34 cellular contexts compared by ENCODE assay signal in the genomic region with DNA sequence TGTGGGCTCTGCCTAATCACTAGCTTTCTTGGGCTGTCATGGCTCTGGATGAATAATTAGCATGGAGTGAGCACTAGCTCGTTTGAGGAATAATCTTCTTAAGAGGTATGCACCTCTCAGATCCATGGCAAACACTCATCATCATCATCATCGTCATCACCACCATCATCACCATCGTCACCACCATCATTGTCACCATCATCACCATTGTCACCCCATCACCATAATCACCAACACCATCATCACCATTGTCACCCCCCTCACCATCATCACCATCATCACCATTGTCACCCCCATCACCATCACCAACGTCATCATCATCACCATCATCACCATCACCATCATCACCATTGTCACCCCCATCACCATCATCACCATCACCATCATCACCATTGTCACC.
"Had no signal": no experiment of that assay in that cellular context is flagged by ENCODE, and none has a peak within 500 bp of the region (broad histone marks: within the 10 kb centered on the region; RNA-seq: fewer than 3 reads in every experiment).

No MANE protein-coding gene starts in this region.

- H3K36me3 ChIP-seq: adrenal gland, cardiac muscle cell, colonic mucosa, esophagus squamous epithelium, WERI-Rb-1 had no signal

- FAIRE-seq: endometrium, endothelial cell of umbilical vein had no signal

- H3K4me3 Mint-ChIP-seq: activated B cell treated with CpG ODN at 0.5 μM for 24 hours; activated CD8-positive, alpha-beta T cell treated with anti-CD3 and anti-CD28 coated beads for 36 hours; activated naive CD4-positive, alpha-beta T cell treated with anti-CD3 and anti-CD28 coated beads, Interleukin-2, amount 50 U/mL, for 24 hours; activated naive CD8-positive, alpha-beta T cell treated with anti-CD3 and anti-CD28 coated beads for 36 hours; activated naive CD8-positive, alpha-beta T cell treated with anti-CD3 and anti-CD28 coated beads, Interleukin-2, amount 50 U/mL, for 24 hours; activated T-cell treated with anti-CD3 and anti-CD28 coated beads, Interleukin-2, amount 50 U/mL, for 4 hours; activated T-helper 17 cell treated with anti-CD3 and anti-CD28 coated beads, Interleukin-2, amount 50 U/mL, for 72 hours; T-helper 17 cell; T-helper 2 cell treated with Interferon-gamma antibody and Interleukin-4, amounts not matched to agents 5 μg/mL and 100 μg/mL, for 36 hours had no signal

- H3K27me3 Mint-ChIP-seq: activated CD8-positive, alpha-beta T cell treated with anti-CD3 and anti-CD28 coated beads for 36 hours; activated naive CD4-positive, alpha-beta T cell treated with anti-CD3 and anti-CD28 coated beads, Interleukin-2, amount 50 U/mL, for 24 hours; activated naive CD8-positive, alpha-beta T cell treated with anti-CD3 and anti-CD28 coated beads for 36 hours; activated naive CD8-positive, alpha-beta T cell treated with anti-CD3 and anti-CD28 coated beads, Interleukin-2, amount 50 U/mL, for 24 hours; activated T-helper 17 cell treated with anti-CD3 and anti-CD28 coated beads, Interleukin-2, amount 50 U/mL, for 72 hours; T-helper 17 cell had no signal

- ATAC-seq: activated CD4-positive, CD25-positive, alpha-beta regulatory T cell treated with anti-CD3 and anti-CD28 coated beads, Interleukin-2, amount 50 U/mL, for 24 hours; activated CD8-positive, alpha-beta T cell treated with anti-CD3 and anti-CD28 coated beads for 36 hours; activated naive CD8-positive, alpha-beta T cell treated with anti-CD3 and anti-CD28 coated beads, Interleukin-2, amount 50 U/mL, for 24 hours; activated T-cell treated with anti-CD3 and anti-CD28 coated beads, Interleukin-2, amount 50 U/mL, for 4 hours; activated T-helper 17 cell treated with anti-CD3 and anti-CD28 coated beads, Interleukin-2, amount 50 U/mL, for 72 hours; body of pancreas; gastroesophageal sphincter; T-helper 17 cell had no signal

- H3K27ac Mint-ChIP-seq: activated B cell treated with CpG ODN at 0.5 μM for 24 hours; activated CD8-positive, alpha-beta T cell treated with anti-CD3 and anti-CD28 coated beads for 36 hours; activated naive CD4-positive, alpha-beta T cell treated with anti-CD3 and anti-CD28 coated beads, Interleukin-2, amount 50 U/mL, for 24 hours; activated naive CD8-positive, alpha-beta T cell treated with anti-CD3 and anti-CD28 coated beads for 36 hours; activated naive CD8-positive, alpha-beta T cell treated with anti-CD3 and anti-CD28 coated beads, Interleukin-2, amount 50 U/mL, for 24 hours; activated T-helper 17 cell treated with anti-CD3 and anti-CD28 coated beads, Interleukin-2, amount 50 U/mL, for 72 hours; T-helper 17 cell; T-helper 2 cell treated with Interferon-gamma antibody and Interleukin-4, amounts not matched to agents 5 μg/mL and 100 μg/mL, for 36 hours had no signal

- H3K27me3 ChIP-seq: adrenal gland, body of pancreas, cardiac muscle cell, colonic mucosa, esophagus squamous epithelium, gastroesophageal sphincter had no signal

- DNase-seq: activated B cell treated with CpG ODN at 0.5 μM for 24 hours; activated CD4-positive, alpha-beta T cell treated with anti-CD3 and anti-CD28 coated beads for 48 hours; activated CD4-positive, alpha-beta T cell treated with anti-CD3 and anti-CD28 coated beads, Interleukin-2, amount 50 U/mL, for 1 hour; activated CD4-positive, alpha-beta T cell treated with anti-CD3 and anti-CD28 coated beads, Interleukin-2, amount 50 U/mL, for 48 hours; activated CD8-positive, alpha-beta memory T cell treated with anti-CD3 and anti-CD28 coated beads for 24 hours; activated CD8-positive, alpha-beta T cell treated with anti-CD3 and anti-CD28 coated beads for 36 hours; activated effector memory CD4-positive, alpha-beta T cell treated with Interleukin-2 at 50 U/mL for 16 hours; activated gamma-delta T cell treated with Interleukin-2 at 50 U/mL for 16 hours; activated naive CD4-positive, alpha-beta T cell treated with Interleukin-2 at 50 U/mL for 16 hours; activated naive CD8-positive, alpha-beta T cell treated with anti-CD3 and anti-CD28 coated beads for 36 hours; activated naive CD8-positive, alpha-beta T cell treated with anti-CD3 and anti-CD28 coated beads, Interleukin-2, amount 50 U/mL, for 24 hours; activated T-cell treated with anti-CD3 and anti-CD28 coated beads, Interleukin-2, amount 50 U/mL, for 4 hours; amygdala; aorta; body of pancreas; central memory CD4-positive, alpha-beta T cell; cerebellar nuclear complex; colonic mucosa; effector CD8-positive, alpha-beta T cell; esophagus squamous epithelium; foreskin melanocyte; head of caudate nucleus; T-helper 17 cell; T1000; WERI-Rb-1 had no signal

- H3K4me1 Mint-ChIP-seq: activated B cell treated with CpG ODN at 0.5 μM for 24 hours; activated naive CD4-positive, alpha-beta T cell treated with anti-CD3 and anti-CD28 coated beads, Interleukin-2, amount 50 U/mL, for 24 hours; activated naive CD8-positive, alpha-beta T cell treated with anti-CD3 and anti-CD28 coated beads for 36 hours; activated naive CD8-positive, alpha-beta T cell treated with anti-CD3 and anti-CD28 coated beads, Interleukin-2, amount 50 U/mL, for 24 hours had no signal

- H3K4me3 ChIP-seq: adrenal gland, body of pancreas, cardiac muscle cell, colonic mucosa, esophagus squamous epithelium, gastroesophageal sphincter had no signal

- H3K9me3 Mint-ChIP-seq: activated naive CD4-positive, alpha-beta T cell treated with anti-CD3 and anti-CD28 coated beads, Interleukin-2, amount 50 U/mL, for 24 hours had no signal
